In genomic region chr1:6359568-6360496, GRCh38 we compare ENCODE assay signal across 1 cellular context.
TF ChIP-seq lines count a peak whose summit lies in the region.

No MANE protein-coding gene starts in this region.

TF ChIP-seq in K562, 482 proteins besides CTCF, POLR2A, EP300 and RAD21 (continued from another document and continues in another):
- TF ChIP-seq IRF1 (CRISPR knock-in tag; IDR thresholded peaks at IDR 0.05; ENCODE audit: borderline replicate concordance) (no peak), ZBTB40 (IDR thresholded peaks at IDR 0.05) (no peak), ZBTB40 (CRISPR knock-in tag; IDR thresholded peaks at IDR 0.05) (no peak), E2F5 (CRISPR knock-in tag; IDR thresholded peaks at IDR 0.05) (no peak), PHF8 (IDR thresholded peaks at IDR 0.05; ENCODE audit: borderline replicate concordance, low read length) (peak; percentile 43; the same call in 1 of the 2 replicates), NBN (IDR thresholded peaks at IDR 0.05; ENCODE audit: low read depth) (no peak), ZNF398 (CRISPR knock-in tag; IDR thresholded peaks at IDR 0.05) (no peak), HNRNPK (IDR thresholded peaks at IDR 0.05; ENCODE audit: low read depth, low read length, poor library complexity, severe bottlenecking) (no peak), SRSF9 (IDR thresholded peaks at IDR 0.05; ENCODE audit: borderline replicate concordance, low read depth, low read length) (no peak), NFATC3 (IDR thresholded peaks at IDR 0.05) (no peak), ZNF444 (CRISPR knock-in tag; IDR thresholded peaks at IDR 0.05) (no peak), CREB5 (CRISPR knock-in tag; IDR thresholded peaks at IDR 0.05) (no peak), UBTF (IDR thresholded peaks at IDR 0.05; ENCODE audit: borderline replicate concordance in 1 of 2, low read depth in 2 of 2, low read length in 2 of 2) (no peak), EHMT2 (IDR thresholded peaks at IDR 0.05) (no peak), MIER1 (IDR thresholded peaks at IDR 0.05; ENCODE audit: low read depth) (no peak), SMARCC2 (IDR thresholded peaks at IDR 0.05; ENCODE audit: low read depth) (no peak), SPI1 (IDR thresholded peaks at IDR 0.05; ENCODE audit: borderline replicate concordance, low read depth, low read length) (no peak), ATF4 (CRISPR knock-in tag; IDR thresholded peaks at IDR 0.05) (no peak), CHD2 (IDR thresholded peaks at IDR 0.05; ENCODE audit: low read depth, low read length) (no peak), CSDE1 (IDR thresholded peaks at IDR 0.05) (no peak), CHD7 (IDR thresholded peaks at IDR 0.05; ENCODE audit: low read depth, low read length) (no peak), LARP7 (IDR thresholded peaks at IDR 0.05) (no peak)
